ENCODE assay signal across 10 cellular contexts in genomic region chr9:81848472-81848871, GRCh38.
A peak's percentile ranks its signal among the peaks of the same experiment; 100 is the strongest.
DNase-seq lines count a peak whose midpoint lies in the region; ATAC-seq and TF ChIP-seq lines count a peak whose summit lies in the region.
"Had no signal": no experiment of that assay in that cellular context is flagged by ENCODE, and none has a peak within 500 bp of the region (broad histone marks: within the 10 kb centered on the region; RNA-seq: fewer than 3 reads in every experiment).

No MANE protein-coding gene starts in this region.

- TF ChIP-seq CTCF in left ventricle myocardium inferior (IDR thresholded peaks at IDR 0.05; ENCODE audit: borderline replicate concordance) (peak; percentile 53), right atrium auricular region (IDR thresholded peaks at IDR 0.05) (peak in 1 of 2 donors; percentile 54), ascending aorta (IDR thresholded peaks at IDR 0.05) (peak in 2 of 3 experiments; percentile 33 to 66), uterus (IDR thresholded peaks at IDR 0.05) (peak; percentile 27 to 57 (median 48))

- intact Hi-C loops in left ventricle myocardium inferior (cut with micrococcal nuclease) = loop anchor here (10.0 kb wide), 2 partner anchors 164 to 324 kb away; partner anchors contain the start of gene TLE1
- intact Hi-C loops in ascending aorta (cut with DNase I) = loop anchor here (10.0 kb wide), 2 partner anchors 324 to 354 kb away; no protein-coding TSS in a partner anchor
- intact Hi-C loops in uterus (cut with DNase I; ENCODE audit: low total_unique reads) = no loop called here

- H3K27me3 ChIP-seq in left ventricle myocardium inferior (ENCODE audit: low read depth) (peaks cover 7% of the 10 kb centered on the region), right atrium auricular region (no peaks in the 10 kb centered on the region), ascending aorta (no peaks in the 10 kb centered on the region), uterus (no peaks in the 10 kb centered on the region)

- no peak for ATAC-seq in GM19035 (IDR thresholded peaks at IDR 0.05; ENCODE audit: unreplicated experiment)
- ATAC-seq: CD8-positive, alpha-beta T cell had no signal

- H3K4me3 ChIP-seq in left ventricle myocardium inferior = no peak overlapping the region
- H3K4me3 ChIP-seq in right atrium auricular region = no peak overlapping the region
- H3K4me3 ChIP-seq in ascending aorta = no peak overlapping the region
- no peak overlapping the region for H3K4me3 ChIP-seq in uterus

- no peak for TF ChIP-seq POLR2A in uterus (IDR thresholded peaks at IDR 0.05)

- H3K4me1 ChIP-seq in left ventricle myocardium inferior (peaks cover 16% of the 10 kb centered on the region), right atrium auricular region (peaks cover 0 to 12% of the 10 kb centered on the region in 2 donors), ascending aorta (no peaks in the 10 kb centered on the region), uterus (no peaks in the 10 kb centered on the region)

- no peak overlapping the region for H3K27ac ChIP-seq in left ventricle myocardium inferior (replicated peaks)
- no peak overlapping the region for H3K27ac ChIP-seq in right atrium auricular region
- H3K27ac ChIP-seq in ascending aorta = no peak overlapping the region
- no peak overlapping the region for H3K27ac ChIP-seq in uterus

- H3K36me3 ChIP-seq in left ventricle myocardium inferior = no peaks in the 10 kb centered on the region
- H3K36me3 ChIP-seq in right atrium auricular region = no peaks in the 10 kb centered on the region
- H3K36me3 ChIP-seq in ascending aorta = no peaks in the 10 kb centered on the region
- H3K36me3 ChIP-seq in uterus = no peaks in the 10 kb centered on the region

- H3K9me3 ChIP-seq in left ventricle myocardium inferior (replicated peaks) = no peaks in the 10 kb centered on the region
- no peaks in the 10 kb centered on the region for H3K9me3 ChIP-seq in right atrium auricular region
- H3K9me3 ChIP-seq in ascending aorta = no peaks in the 10 kb centered on the region
- H3K9me3 ChIP-seq in uterus = no peaks in the 10 kb centered on the region

- no peak for DNase-seq in left ventricle myocardium inferior
- DNase-seq in right atrium auricular region (ENCODE audit: low spot score) = no peak
- no peak for DNase-seq in ascending aorta (ENCODE audit: low spot score in 2 of 2)
- DNase-seq in kidney tubule cell (ENCODE audit: low spot score) = peak; percentile 50
- DNase-seq in uterus = no peak
- DNase-seq in central memory CD4-positive, alpha-beta T cell = no peak
- no peak for DNase-seq in RKO (ENCODE audit: low spot score)
- DNase-seq: CD8-positive, alpha-beta T cell; left cardiac atrium had no signal
